17 cellular contexts compared by ENCODE assay signal in the genomic region with DNA sequence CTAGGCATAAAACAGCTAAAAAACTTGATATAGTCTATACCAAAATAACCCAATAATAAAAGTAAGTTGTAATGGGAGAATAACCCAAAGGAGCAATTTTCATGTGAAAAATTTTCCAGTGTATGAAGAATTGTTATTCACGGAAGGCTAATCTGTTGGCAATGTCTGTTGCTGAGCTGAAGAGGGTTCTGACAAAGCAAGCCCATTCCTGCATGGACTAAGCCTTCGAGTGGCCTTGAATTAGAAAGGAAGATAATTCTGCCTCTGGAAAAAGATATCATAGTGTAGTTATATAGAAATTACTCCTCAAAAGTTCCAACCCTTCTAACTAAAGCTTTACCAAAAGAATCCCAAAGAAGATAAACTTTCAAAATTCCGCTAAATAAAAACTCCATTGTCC.
DNase-seq lines count a peak whose midpoint lies in the region; ATAC-seq, FAIRE-seq and TF ChIP-seq lines count a peak whose summit lies in the region.
"Had no signal": no experiment of that assay in that cellular context is flagged by ENCODE, and none has a peak within 500 bp of the region (broad histone marks: within the 10 kb centered on the region; RNA-seq: fewer than 3 reads in every experiment).

No MANE protein-coding gene starts in this region.

- CTCF ChIA-PET in CD4-positive, alpha-beta T cell (lab: Charles Lee): interaction anchor here (1.7 kb wide), 1 partner anchor 12 kb away, joined by 4 read pairs; no protein-coding TSS in a partner anchor

- H3K4me1 ChIP-seq in left ventricle myocardium inferior (peaks cover 21% of the 10 kb centered on the region), astrocyte (ENCODE audit: insufficient read depth, low read length) (peaks cover 35% of the 10 kb centered on the region), lower lobe of right lung (peaks cover 21% of the 10 kb centered on the region), upper lobe of left lung (peaks cover 0 to 17% (median 4%) of the 10 kb centered on the region in 4 donors)

- H3K27ac ChIP-seq in left ventricle myocardium inferior (replicated peaks) (peak overlapping the region; percentile 81), astrocyte (ENCODE audit: low read depth, low read length) (peak overlapping the region; percentile 87), lower lobe of right lung (peak overlapping the region; percentile 72), upper lobe of left lung (peak overlapping the region in 3 of 4 donors; percentile 27 to 68 (median 45))
- H3K27ac ChIP-seq in CD4-positive, alpha-beta T cell (ENCODE audit: low read depth, low read length): no peak overlapping the region
- H3K27ac ChIP-seq: foreskin keratinocyte had no signal

- intact Hi-C loops in left ventricle myocardium inferior (cut with micrococcal nuclease) (no loop called here), Right ventricle myocardium inferior (cut with DNase I) (no loop called here), lower lobe of right lung (cut with DNase I) (no loop called here)
- intact Hi-C loops in CD4-positive, alpha-beta T cell (cut with DNase I, micrococcal nuclease): no loop called here

- no peak for FAIRE-seq in astrocyte (lab: Jason Lieb, UNC)
- FAIRE-seq: colon had no signal

- H4K20me1 ChIP-seq in astrocyte (ENCODE audit: insufficient read depth, low read length): no peaks in the 10 kb centered on the region

- no peaks in the 10 kb centered on the region for H3K9me3 Mint-ChIP-seq in astrocyte (ENCODE audit: unreplicated experiment)
- H3K9me3 Mint-ChIP-seq in T-helper 2 cell treated with Interferon-gamma antibody and Interleukin-4, amounts not matched to agents 5 μg/mL and 100 μg/mL, for 36 hours: no peaks in the 10 kb centered on the region
- no peaks in the 10 kb centered on the region for H3K9me3 Mint-ChIP-seq in CD4-positive, alpha-beta T cell
- H3K9me3 Mint-ChIP-seq: GM23338 had no signal

- H3K27me3 ChIP-seq in left ventricle myocardium inferior (ENCODE audit: low read depth): no peaks in the 10 kb centered on the region
- no peaks in the 10 kb centered on the region for H3K27me3 ChIP-seq in astrocyte (ENCODE audit: insufficient read depth, low read length)
- H3K27me3 ChIP-seq in lower lobe of right lung (ENCODE audit: low read depth): no peaks in the 10 kb centered on the region
- no peaks in the 10 kb centered on the region for H3K27me3 ChIP-seq in upper lobe of left lung
- no peaks in the 10 kb centered on the region for H3K27me3 ChIP-seq in CD4-positive, alpha-beta T cell (ENCODE audit: control insufficient read depth, insufficient read depth, low read length)
- H3K27me3 ChIP-seq: foreskin keratinocyte, MG63, ovary had no signal

- 64 to 70% methylated on average over 3 of the region's 3 CpGs for WGBS in upper lobe of left lung, 2 donors

- H3K4me2 ChIP-seq in astrocyte (ENCODE audit: low read length): peak overlapping the region; percentile 77
- H3K4me2 ChIP-seq: GM23338 had no signal

- TF ChIP-seq POLR2A in upper lobe of left lung (IDR thresholded peaks at IDR 0.05): no peak

- peaks cover 18% of the 10 kb centered on the region for H3K4me1 Mint-ChIP-seq in astrocyte (ENCODE audit: low read depth, unreplicated experiment)
- H3K4me1 Mint-ChIP-seq in T-helper 2 cell treated with Interferon-gamma antibody and Interleukin-4, amounts not matched to agents 5 μg/mL and 100 μg/mL, for 36 hours (ENCODE audit: low read depth): peaks cover 8% of the 10 kb centered on the region
- H3K4me1 Mint-ChIP-seq in CD4-positive, alpha-beta T cell (ENCODE audit: low read depth): peaks cover 22% of the 10 kb centered on the region

- H3K36me3 ChIP-seq in left ventricle myocardium inferior: no peaks in the 10 kb centered on the region
- H3K36me3 ChIP-seq in astrocyte (ENCODE audit: insufficient read depth, low read length): no peaks in the 10 kb centered on the region
- no peaks in the 10 kb centered on the region for H3K36me3 ChIP-seq in lower lobe of right lung
- H3K36me3 ChIP-seq in upper lobe of left lung: no peaks in the 10 kb centered on the region
- H3K36me3 ChIP-seq: MG63, ovary had no signal

- peak overlapping the region; percentile 72 for H3K9ac ChIP-seq in astrocyte (ENCODE audit: low read length)

- POLR2A ChIA-PET in CD4-positive, alpha-beta T cell (lab: Charles Lee): no interaction called here

- H2AFZ ChIP-seq in astrocyte (ENCODE audit: low read depth, low read length): no peak overlapping the region
- H2AFZ ChIP-seq: GM23338 had no signal

- no peak for TF ChIP-seq EP300 in upper lobe of left lung (IDR thresholded peaks at IDR 0.05)

- ATAC-seq in Right ventricle myocardium inferior (no peak), lower lobe of right lung (no peak), upper lobe of left lung (ENCODE audit: low FRiP score in 2 of 2) (no peak), GM19467 (IDR thresholded peaks at IDR 0.05; ENCODE audit: unreplicated experiment) (no peak)
- no peak for ATAC-seq in CD4-positive, alpha-beta T cell (ENCODE audit: poor library complexity)
- ATAC-seq: GM23338 had no signal

- H3K27ac Mint-ChIP-seq in astrocyte (ENCODE audit: unreplicated experiment): peak overlapping the region; percentile 93
- H3K27ac Mint-ChIP-seq in T-helper 2 cell treated with Interferon-gamma antibody and Interleukin-4, amounts not matched to agents 5 μg/mL and 100 μg/mL, for 36 hours: no peak overlapping the region
- H3K27ac Mint-ChIP-seq in CD4-positive, alpha-beta T cell: no peak overlapping the region
- H3K27ac Mint-ChIP-seq: GM23338 had no signal

- H3K4me3 Mint-ChIP-seq in astrocyte (ENCODE audit: unreplicated experiment): no peak overlapping the region
- H3K4me3 Mint-ChIP-seq in T-helper 2 cell treated with Interferon-gamma antibody and Interleukin-4, amounts not matched to agents 5 μg/mL and 100 μg/mL, for 36 hours: no peak overlapping the region
- H3K4me3 Mint-ChIP-seq in CD4-positive, alpha-beta T cell: no peak overlapping the region
- H3K4me3 Mint-ChIP-seq: GM23338 had no signal

- TF ChIP-seq CTCF in left ventricle myocardium inferior (IDR thresholded peaks at IDR 0.05; ENCODE audit: borderline replicate concordance) (no peak), astrocyte (IDR thresholded peaks at IDR 0.05; ENCODE audit: insufficient read depth, low read depth, low read length) (no peak), lower lobe of right lung (IDR thresholded peaks at IDR 0.05) (no peak), upper lobe of left lung (IDR thresholded peaks at IDR 0.05) (no peak)
- TF ChIP-seq CTCF in CD4-positive, alpha-beta T cell (IDR thresholded peaks at IDR 0.05): no peak

- H3K27me3 Mint-ChIP-seq in astrocyte (ENCODE audit: low read depth, unreplicated experiment): no peaks in the 10 kb centered on the region
- no peaks in the 10 kb centered on the region for H3K27me3 Mint-ChIP-seq in T-helper 2 cell treated with Interferon-gamma antibody and Interleukin-4, amounts not matched to agents 5 μg/mL and 100 μg/mL, for 36 hours (ENCODE audit: low read depth)
- H3K27me3 Mint-ChIP-seq in CD4-positive, alpha-beta T cell: no peaks in the 10 kb centered on the region

- DNase-seq in left ventricle myocardium inferior: no peak
- DNase-seq in Right ventricle myocardium inferior (ENCODE audit: missing footprints): no peak
- DNase-seq in astrocyte (ENCODE audit: low read depth): peak; percentile 26
- no peak for DNase-seq in lower lobe of right lung
- DNase-seq in upper lobe of left lung: no peak
- DNase-seq in T-helper 2 cell treated with Interferon-gamma antibody and Interleukin-4, amounts not matched to agents 5 μg/mL and 100 μg/mL, for 36 hours (ENCODE audit: low spot score): no peak
- DNase-seq in CD4-positive, alpha-beta T cell: no peak
- DNase-seq: activated naive CD4-positive, alpha-beta T cell treated with Interleukin-2 at 50 U/mL for 16 hours; DMS53; islet precursor cell; MG63; stimulated activated CD4-positive, alpha-beta T cell treated with anti-CD3 and anti-CD28 coated beads, Interleukin-1b, Interleukin-23, amount 100 ng/mL, for 48 hours had no signal

- H3K79me2 ChIP-seq in astrocyte (ENCODE audit: insufficient read depth, low read length): no peaks in the 10 kb centered on the region

- H3K4me3 ChIP-seq in left ventricle myocardium inferior (peak overlapping the region; percentile 49), astrocyte (ENCODE audit: insufficient read depth, low read depth, low read length) (peak overlapping the region; percentile 18), lower lobe of right lung (no peak overlapping the region), upper lobe of left lung (no peak overlapping the region)
- H3K4me3 ChIP-seq: GM23338, MG63, ovary had no signal

- H3K9me3 ChIP-seq in left ventricle myocardium inferior (replicated peaks) (no peaks in the 10 kb centered on the region), astrocyte (ENCODE audit: insufficient read depth, low read depth, low read length) (no peaks in the 10 kb centered on the region), lower lobe of right lung (no peaks in the 10 kb centered on the region), upper lobe of left lung (no peaks in the 10 kb centered on the region)
- H3K9me3 ChIP-seq in CD4-positive, alpha-beta T cell (ENCODE audit: control insufficient read depth, low read length): no peaks in the 10 kb centered on the region
- H3K9me3 ChIP-seq: MG63, ovary had no signal

- no peaks in the 10 kb centered on the region for H3K36me3 Mint-ChIP-seq in astrocyte (ENCODE audit: low read depth, unreplicated experiment)
- no peaks in the 10 kb centered on the region for H3K36me3 Mint-ChIP-seq in T-helper 2 cell treated with Interferon-gamma antibody and Interleukin-4, amounts not matched to agents 5 μg/mL and 100 μg/mL, for 36 hours (ENCODE audit: low read depth)
- no peaks in the 10 kb centered on the region for H3K36me3 Mint-ChIP-seq in CD4-positive, alpha-beta T cell (ENCODE audit: low read depth)

Comparison
In these comparisons a context has a peak if more than half of its experiments do, and no peak if none do; other contexts are left out.
1. H3K4me3 ChIP-seq: peak in left ventricle myocardium inferior (single experiment) and astrocyte (single experiment); none in lower lobe of right lung (single experiment) and upper lobe of left lung (0 of 4).